39 cellular contexts compared by ENCODE assay signal in genomic region chr1:43194509-43194908, GRCh38. TPM values are rescaled to one million over a fixed set of nuclear protein-coding genes. Genes with fewer than 3 reads are reported as not detected.
"Had no signal": no experiment of that assay in that cellular context is flagged by ENCODE, and none has a peak within 500 bp of the region (broad histone marks: within the 10 kb centered on the region; RNA-seq: fewer than 3 reads in every experiment).

No MANE protein-coding gene starts in this region.

- H3K4me3 ChIP-seq: adrenal gland, ascending aorta, body of pancreas, breast epithelium, cardiac muscle cell had no signal

- H3K4me3 Mint-ChIP-seq: activated naive CD4-positive, alpha-beta T cell treated with anti-CD3 and anti-CD28 coated beads for 36 hours; activated naive CD4-positive, alpha-beta T cell treated with anti-CD3 and anti-CD28 coated beads, Interleukin-2, amount 10 ng/mL, durations not matched to agents 7 days and 5 days; activated naive CD4-positive, alpha-beta T cell treated with anti-CD3 and anti-CD28 coated beads, Interleukin-2, amount 50 U/mL, for 24 hours; activated naive CD8-positive, alpha-beta T cell; activated naive CD8-positive, alpha-beta T cell treated with anti-CD3 and anti-CD28 coated beads for 36 hours; activated naive CD8-positive, alpha-beta T cell treated with anti-CD3 and anti-CD28 coated beads, Interleukin-2, amount 10 ng/mL, durations not matched to agents 7 days and 5 days; activated naive CD8-positive, alpha-beta T cell treated with anti-CD3 and anti-CD28 coated beads, Interleukin-2, amount 50 U/mL, for 24 hours; activated T-cell treated with anti-CD3 and anti-CD28 coated beads, Interleukin-2, amount 50 U/mL, for 24 hours; activated T-cell treated with anti-CD3 and anti-CD28 coated beads, Interleukin-2, amount 50 U/mL, for 4 hours; activated T-cell treated with anti-CD3 and anti-CD28 coated beads, Interleukin-2, amount 50 U/mL, for 72 hours; activated T-helper 1 cell treated with anti-CD3 and anti-CD28 coated beads, Interleukin-12 subunit alpha, Interleukin-12 subunit beta, Interleukin-2, Interleukin-4 antibody, amounts not matched to agents 30 ng/mL and 10 ng/mL and 1 ng/mL, durations not matched to agents 14 hours and 24 hours and 36 hours; activated T-helper 17 cell treated with anti-CD3 and anti-CD28 coated beads, Interleukin-2, amount 50 U/mL, for 72 hours; brain; central memory CD8-positive, alpha-beta T cell had no signal

- H3K36me3 Mint-ChIP-seq: activated naive CD4-positive, alpha-beta T cell treated with anti-CD3 and anti-CD28 coated beads, Interleukin-2, amount 10 ng/mL, durations not matched to agents 7 days and 5 days had no signal

- H3K36me3 ChIP-seq: adrenal gland, ascending aorta, brain microvascular endothelial cell, breast epithelium, cardiac muscle cell had no signal

- H3K27me3 Mint-ChIP-seq: brain had no signal

- H3K27me3 ChIP-seq: adrenal gland, ascending aorta, body of pancreas, brain microvascular endothelial cell, breast epithelium, cardiac muscle cell had no signal

- H3K4me1 Mint-ChIP-seq: activated naive CD4-positive, alpha-beta T cell treated with anti-CD3 and anti-CD28 coated beads, Interleukin-2, amount 10 ng/mL, durations not matched to agents 7 days and 5 days; activated naive CD4-positive, alpha-beta T cell treated with anti-CD3 and anti-CD28 coated beads, Interleukin-2, amount 50 U/mL, for 24 hours; activated naive CD8-positive, alpha-beta T cell treated with anti-CD3 and anti-CD28 coated beads for 36 hours; activated naive CD8-positive, alpha-beta T cell treated with anti-CD3 and anti-CD28 coated beads, Interleukin-2, amount 10 ng/mL, durations not matched to agents 7 days and 5 days; activated naive CD8-positive, alpha-beta T cell treated with anti-CD3 and anti-CD28 coated beads, Interleukin-2, amount 50 U/mL, for 24 hours; activated T-helper 17 cell treated with anti-CD3 and anti-CD28 coated beads, Interleukin-2, amount 50 U/mL, for 72 hours; brain; central memory CD8-positive, alpha-beta T cell had no signal

- DNase-seq: activated effector memory CD4-positive, alpha-beta T cell treated with anti-CD3 and anti-CD28 coated beads, Interleukin-2, amount 50 U/mL, for 16 hours; activated effector memory CD4-positive, alpha-beta T cell treated with Interleukin-2 at 50 U/mL for 16 hours; activated gamma-delta T cell; activated gamma-delta T cell treated with Interleukin-2 at 50 U/mL for 16 hours; activated naive CD4-positive, alpha-beta T cell; activated naive CD4-positive, alpha-beta T cell treated with anti-CD3 and anti-CD28 coated beads for 36 hours; activated naive CD4-positive, alpha-beta T cell treated with anti-CD3 and anti-CD28 coated beads, Interleukin-2, amount 10 ng/mL, durations not matched to agents 7 days and 5 days; activated naive CD4-positive, alpha-beta T cell treated with anti-CD3 and anti-CD28 coated beads, Interleukin-2, amount 50 U/mL, for 16 hours; activated naive CD4-positive, alpha-beta T cell treated with Interleukin-2 at 50 U/mL for 16 hours; activated naive CD8-positive, alpha-beta T cell treated with anti-CD3 and anti-CD28 coated beads for 36 hours; activated naive CD8-positive, alpha-beta T cell treated with anti-CD3 and anti-CD28 coated beads, Interleukin-2, amount 10 ng/mL, durations not matched to agents 7 days and 5 days; activated naive CD8-positive, alpha-beta T cell treated with anti-CD3 and anti-CD28 coated beads, Interleukin-2, amount 50 U/mL, for 24 hours; activated T-cell treated with anti-CD3 and anti-CD28 coated beads, Interleukin-2, amount 50 U/mL, for 24 hours; activated T-cell treated with anti-CD3 and anti-CD28 coated beads, Interleukin-2, amount 50 U/mL, for 4 hours; activated T-cell treated with anti-CD3 and anti-CD28 coated beads, Interleukin-2, amount 50 U/mL, for 48 hours; activated T-cell treated with anti-CD3 and anti-CD28 coated beads, Interleukin-2, amount 50 U/mL, for 72 hours; adrenal gland; amniotic stem cell; amygdala; anterior cingulate cortex; aorta; body of pancreas; brain microvascular endothelial cell; caudate nucleus; central memory CD4-positive, alpha-beta T cell; cerebellar nuclear complex had no signal

- H3K27ac ChIP-seq: adrenal gland, ascending aorta, body of pancreas, brain microvascular endothelial cell, breast epithelium, cardiac muscle cell had no signal

- FAIRE-seq: astrocyte, bronchial epithelial cell had no signal

- H3K27ac Mint-ChIP-seq: activated naive CD4-positive, alpha-beta T cell treated with anti-CD3 and anti-CD28 coated beads for 36 hours; activated naive CD4-positive, alpha-beta T cell treated with anti-CD3 and anti-CD28 coated beads, Interleukin-2, amount 10 ng/mL, durations not matched to agents 7 days and 5 days; activated naive CD4-positive, alpha-beta T cell treated with anti-CD3 and anti-CD28 coated beads, Interleukin-2, amount 50 U/mL, for 24 hours; activated naive CD4-positive, alpha-beta T cell treated with anti-CD3 and anti-CD28 coated beads, Interleukin-2, amount 50 U/mL, for 72 hours; activated naive CD8-positive, alpha-beta T cell; activated naive CD8-positive, alpha-beta T cell treated with anti-CD3 and anti-CD28 coated beads for 36 hours; activated naive CD8-positive, alpha-beta T cell treated with anti-CD3 and anti-CD28 coated beads, Interleukin-2, amount 10 ng/mL, durations not matched to agents 7 days and 5 days; activated naive CD8-positive, alpha-beta T cell treated with anti-CD3 and anti-CD28 coated beads, Interleukin-2, amount 50 U/mL, for 24 hours; activated T-cell treated with anti-CD3 and anti-CD28 coated beads, Interleukin-2, amount 50 U/mL, for 24 hours; activated T-cell treated with anti-CD3 and anti-CD28 coated beads, Interleukin-2, amount 50 U/mL, for 72 hours; activated T-helper 1 cell treated with anti-CD3 and anti-CD28 coated beads, Interleukin-12 subunit alpha, Interleukin-12 subunit beta, Interleukin-2, Interleukin-4 antibody, amounts not matched to agents 30 ng/mL and 10 ng/mL and 1 ng/mL, durations not matched to agents 14 hours and 24 hours and 36 hours; activated T-helper 17 cell treated with anti-CD3 and anti-CD28 coated beads, Interleukin-2, amount 50 U/mL, for 72 hours; activated T-helper 2 cell treated with anti-CD3 and anti-CD28 coated beads, Interferon-gamma antibody, Interleukin-2, Interleukin-4, amounts not matched to agents 10 μg/mL and 5 μg/mL and 100 μg/mL, durations not matched to agents 14 hours and 24 hours and 36 hours; brain had no signal

- H3K9me3 ChIP-seq: adrenal gland, body of pancreas had no signal

- H3K4me1 ChIP-seq: adrenal gland, ascending aorta, body of pancreas, breast epithelium had no signal

- ATAC-seq: activated naive CD4-positive, alpha-beta T cell treated with anti-CD3 and anti-CD28 coated beads, Interleukin-2, amount 50 U/mL, for 72 hours; activated naive CD8-positive, alpha-beta T cell treated with anti-CD3 and anti-CD28 coated beads, Interleukin-2, amount 50 U/mL, for 24 hours; activated T-cell treated with anti-CD3 and anti-CD28 coated beads, Interleukin-2, amount 50 U/mL, for 4 hours; activated T-cell treated with anti-CD3 and anti-CD28 coated beads, Interleukin-2, amount 50 U/mL, for 72 hours; activated T-helper 17 cell treated with anti-CD3 and anti-CD28 coated beads, Interleukin-2, amount 50 U/mL, for 72 hours; body of pancreas had no signal

RNA-seq across cellular contexts. Expression of gene CFAP57, which starts 22.4 kb away (rescaled TPM):
- total RNA-seq: activated naive CD8-positive, alpha-beta T cell treated with anti-CD3 and anti-CD28 coated beads, Interleukin-2, amount 10 ng/mL, durations not matched to agents 7 days and 5 days; activated T-helper 1 cell treated with anti-CD3 and anti-CD28 coated beads, Interleukin-12 subunit alpha, Interleukin-12 subunit beta, Interleukin-2, Interleukin-4 antibody, amounts not matched to agents 30 ng/mL and 10 ng/mL and 1 ng/mL, durations not matched to agents 14 hours and 24 hours and 36 hours; ascending aorta; bronchial epithelial cell; cardiac muscle cell had no signal
